In genomic region chr14:21990116-21990515, GRCh38 we compare ENCODE assay signal across 8 cellular contexts.
DNase-seq lines count a peak whose midpoint lies in the region; FAIRE-seq and TF ChIP-seq lines count a peak whose summit lies in the region.

No MANE protein-coding gene starts in this region.

- no peaks in the 10 kb centered on the region for H3K36me3 Mint-ChIP-seq in activated T-cell treated with anti-CD3 and anti-CD28 coated beads, Interleukin-2, amount 50 U/mL, for 24 hours (ENCODE audit: low read depth)
- H3K36me3 Mint-ChIP-seq in stimulated activated naive CD8-positive, alpha-beta T cell treated with anti-CD3 and anti-CD28 coated beads, Interleukin-15, Interleukin-2, amounts not matched to agents 100 ng/mL and 50 ng/mL, for 24 hours (ENCODE audit: low read depth): no peaks in the 10 kb centered on the region

- DNase-seq in activated T-cell treated with anti-CD3 and anti-CD28 coated beads, Interleukin-2, amount 50 U/mL, for 24 hours: no peak
- no peak for DNase-seq in activated T-cell treated with anti-CD3 and anti-CD28 coated beads, Interleukin-2, amount 50 U/mL, for 1 hour
- DNase-seq in Peyer's patch (no peak), AG20443 (ENCODE audit: low spot score) (no peak), NCI-H1694 (lab: John Stamatoyannopoulos, UW) (no peak), foreskin fibroblast (no peak)

- no peaks in the 10 kb centered on the region for H3K9me3 Mint-ChIP-seq in activated T-cell treated with anti-CD3 and anti-CD28 coated beads, Interleukin-2, amount 50 U/mL, for 24 hours
- H3K9me3 Mint-ChIP-seq in stimulated activated naive CD8-positive, alpha-beta T cell treated with anti-CD3 and anti-CD28 coated beads, Interleukin-15, Interleukin-2, amounts not matched to agents 100 ng/mL and 50 ng/mL, for 24 hours: no peaks in the 10 kb centered on the region

- H3K36me3 ChIP-seq in Peyer's patch: no peaks in the 10 kb centered on the region

- H3K4me1 Mint-ChIP-seq in activated T-cell treated with anti-CD3 and anti-CD28 coated beads, Interleukin-2, amount 50 U/mL, for 24 hours (ENCODE audit: low read depth): peaks cover 45% of the 10 kb centered on the region
- H3K4me1 Mint-ChIP-seq in stimulated activated naive CD8-positive, alpha-beta T cell treated with anti-CD3 and anti-CD28 coated beads, Interleukin-15, Interleukin-2, amounts not matched to agents 100 ng/mL and 50 ng/mL, for 24 hours (ENCODE audit: low read depth): peaks cover 39% of the 10 kb centered on the region

- TF ChIP-seq POLR2A in Peyer's patch (IDR thresholded peaks at IDR 0.05): no peak

- peak overlapping the region; percentile 81 for H3K27ac Mint-ChIP-seq in activated T-cell treated with anti-CD3 and anti-CD28 coated beads, Interleukin-2, amount 50 U/mL, for 24 hours
- H3K27ac Mint-ChIP-seq in stimulated activated naive CD8-positive, alpha-beta T cell treated with anti-CD3 and anti-CD28 coated beads, Interleukin-15, Interleukin-2, amounts not matched to agents 100 ng/mL and 50 ng/mL, for 24 hours: peak overlapping the region; percentile 26

- no peak overlapping the region for H3K4me3 ChIP-seq in Peyer's patch
- no peak overlapping the region for H3K4me3 ChIP-seq in foreskin fibroblast (ENCODE audit: low read depth in 1 of 2, low read length in 2 of 2)

- TF ChIP-seq CTCF in Peyer's patch (IDR thresholded peaks at IDR 0.05) (peak in 4 of 6 experiments; percentile 13 to 26 (median 19)), foreskin fibroblast (IDR thresholded peaks at IDR 0.05; ENCODE audit: low read depth, low read length) (no peak)

- peak; percentile 74 for FAIRE-seq in endometrium (lab: Jason Lieb, UNC)

- H3K4me1 ChIP-seq in Peyer's patch: no peaks in the 10 kb centered on the region

- no peaks in the 10 kb centered on the region for H3K9me3 ChIP-seq in Peyer's patch

- H3K27me3 ChIP-seq in Peyer's patch: no peaks in the 10 kb centered on the region

- H3K27ac ChIP-seq in Peyer's patch: no peak overlapping the region

- H3K4me3 Mint-ChIP-seq in activated T-cell treated with anti-CD3 and anti-CD28 coated beads, Interleukin-2, amount 50 U/mL, for 24 hours: peak overlapping the region; percentile 74
- peak overlapping the region; percentile 70 for H3K4me3 Mint-ChIP-seq in stimulated activated naive CD8-positive, alpha-beta T cell treated with anti-CD3 and anti-CD28 coated beads, Interleukin-15, Interleukin-2, amounts not matched to agents 100 ng/mL and 50 ng/mL, for 24 hours

- H3K27me3 Mint-ChIP-seq in activated T-cell treated with anti-CD3 and anti-CD28 coated beads, Interleukin-2, amount 50 U/mL, for 24 hours: no peaks in the 10 kb centered on the region
- H3K27me3 Mint-ChIP-seq in stimulated activated naive CD8-positive, alpha-beta T cell treated with anti-CD3 and anti-CD28 coated beads, Interleukin-15, Interleukin-2, amounts not matched to agents 100 ng/mL and 50 ng/mL, for 24 hours: peaks cover 4% of the 10 kb centered on the region
